In genomic region chr2:127161176-127162136, GRCh38 we compare ENCODE assay signal across 1 cellular context.
TF ChIP-seq lines count a peak whose summit lies in the region.

No MANE protein-coding gene starts in this region.

TF ChIP-seq in GM23338, 12 proteins besides CTCF, POLR2A, EP300 and RAD21 (continued from another document):
- TF ChIP-seq ETS1 (IDR thresholded peaks at IDR 0.05) = no peak
